7 cellular contexts compared by ENCODE assay signal in genomic region chr14:22955702-22956575, GRCh38. TPM values are rescaled to one million over a fixed set of nuclear protein-coding genes. Genes with fewer than 3 reads are reported as not detected.
DNase-seq lines count a peak whose midpoint lies in the region; ATAC-seq lines count a peak whose summit lies in the region.

No MANE protein-coding gene starts in this region.

- H3K27me3 Mint-ChIP-seq in activated naive CD8-positive, alpha-beta T cell treated with anti-CD3 and anti-CD28 coated beads, Interleukin-2, amount 10 ng/mL, durations not matched to agents 7 days and 5 days = peaks cover 3% of the 10 kb centered on the region
- peaks cover 0 to 3% (median 0%) of the 10 kb centered on the region in 3 donors for H3K27me3 Mint-ChIP-seq in immature natural killer cell (ENCODE audit: low read depth in 3 of 3)
- no peaks in the 10 kb centered on the region for H3K27me3 Mint-ChIP-seq in stimulated activated naive CD8-positive, alpha-beta T cell treated with anti-CD3 and anti-CD28 coated beads, Interleukin-15, amount 100 ng/mL, for 72 hours

- H3K36me3 ChIP-seq in HUES6 (ENCODE audit: control insufficient read depth, insufficient read depth, low read length) = peaks cover 16% of the 10 kb centered on the region

- peak overlapping the region; percentile 70 for H3K4me3 ChIP-seq in HUES6 (ENCODE audit: low read depth, low read length)

- ATAC-seq in activated naive CD8-positive, alpha-beta T cell treated with anti-CD3 and anti-CD28 coated beads, Interleukin-2, amount 10 ng/mL, durations not matched to agents 7 days and 5 days (ENCODE audit: low read depth) = no peak
- no peak for ATAC-seq in stimulated activated naive CD8-positive, alpha-beta T cell treated with anti-CD3 and anti-CD28 coated beads, Interleukin-15, amount 100 ng/mL, for 72 hours
- ATAC-seq in HG02840 (IDR thresholded peaks at IDR 0.05; ENCODE audit: low FRiP score, unreplicated experiment) (no peak), HG03159 (IDR thresholded peaks at IDR 0.05; ENCODE audit: unreplicated experiment) (no peak)

- H3K9me3 Mint-ChIP-seq in activated naive CD8-positive, alpha-beta T cell treated with anti-CD3 and anti-CD28 coated beads, Interleukin-2, amount 10 ng/mL, durations not matched to agents 7 days and 5 days = no peaks in the 10 kb centered on the region
- H3K9me3 Mint-ChIP-seq in immature natural killer cell = no peaks in the 10 kb centered on the region
- H3K9me3 Mint-ChIP-seq in stimulated activated naive CD8-positive, alpha-beta T cell treated with anti-CD3 and anti-CD28 coated beads, Interleukin-15, amount 100 ng/mL, for 72 hours = no peaks in the 10 kb centered on the region

- H3K36me3 Mint-ChIP-seq in activated naive CD8-positive, alpha-beta T cell treated with anti-CD3 and anti-CD28 coated beads, Interleukin-2, amount 10 ng/mL, durations not matched to agents 7 days and 5 days = peaks cover 16% of the 10 kb centered on the region
- peaks cover 4 to 10% (median 7%) of the 10 kb centered on the region in 3 donors for H3K36me3 Mint-ChIP-seq in immature natural killer cell

- H3K4me3 Mint-ChIP-seq in activated naive CD8-positive, alpha-beta T cell treated with anti-CD3 and anti-CD28 coated beads, Interleukin-2, amount 10 ng/mL, durations not matched to agents 7 days and 5 days = peak overlapping the region; percentile 89
- peak overlapping the region; percentile 89 to 95 (median 93) for H3K4me3 Mint-ChIP-seq in immature natural killer cell
- H3K4me3 Mint-ChIP-seq in stimulated activated naive CD8-positive, alpha-beta T cell treated with anti-CD3 and anti-CD28 coated beads, Interleukin-15, amount 100 ng/mL, for 72 hours = peak overlapping the region; percentile 97 to 98

- no peak for DNase-seq in activated naive CD8-positive, alpha-beta T cell treated with anti-CD3 and anti-CD28 coated beads, Interleukin-2, amount 10 ng/mL, durations not matched to agents 7 days and 5 days
- DNase-seq in immature natural killer cell (no peak), RPMI8226 (no peak)
- DNase-seq in stimulated activated naive CD8-positive, alpha-beta T cell treated with anti-CD3 and anti-CD28 coated beads, Interleukin-15, amount 100 ng/mL, for 72 hours = no peak

- peaks cover 5% of the 10 kb centered on the region for H3K4me1 ChIP-seq in HUES6 (ENCODE audit: control insufficient read depth, insufficient read depth, low read length)

- POLR2A ChIA-PET in activated naive CD8-positive, alpha-beta T cell treated with anti-CD3 and anti-CD28 coated beads, Interleukin-2, amount 10 ng/mL, durations not matched to agents 7 days and 5 days (lab: Charles Lee) = interaction anchor here (0.6 to 3.2 kb wide), 15 partner anchors 9 to 366 kb away, joined by 3 to 17 read pairs (median 5); partner anchors contain the start of genes ACIN1, AJUBA, C14orf119 and CDH24

- H3K27ac Mint-ChIP-seq in activated naive CD8-positive, alpha-beta T cell treated with anti-CD3 and anti-CD28 coated beads, Interleukin-2, amount 10 ng/mL, durations not matched to agents 7 days and 5 days = peak overlapping the region; percentile 90
- H3K27ac Mint-ChIP-seq in immature natural killer cell = peak overlapping the region; percentile 83 to 94 (median 90)
- H3K27ac Mint-ChIP-seq in stimulated activated naive CD8-positive, alpha-beta T cell treated with anti-CD3 and anti-CD28 coated beads, Interleukin-15, amount 100 ng/mL, for 72 hours = peak overlapping the region; percentile 92 to 97

- H3K27me3 ChIP-seq in HUES6 (ENCODE audit: control insufficient read depth, insufficient read depth, low read length) = no peaks in the 10 kb centered on the region

- no peaks in the 10 kb centered on the region for H3K9me3 ChIP-seq in HUES6 (ENCODE audit: control insufficient read depth, insufficient read depth, low read depth, low read length)

- H3K9ac ChIP-seq in HUES6 (ENCODE audit: low read length) = peak overlapping the region; percentile 93

- peak overlapping the region; percentile 96 for H3K27ac ChIP-seq in HUES6 (ENCODE audit: low read depth, low read length)

- H3K4me1 Mint-ChIP-seq in activated naive CD8-positive, alpha-beta T cell treated with anti-CD3 and anti-CD28 coated beads, Interleukin-2, amount 10 ng/mL, durations not matched to agents 7 days and 5 days = peaks cover 17% of the 10 kb centered on the region
- H3K4me1 Mint-ChIP-seq in immature natural killer cell = peaks cover 17 to 27% of the 10 kb centered on the region in 2 donors
- peaks cover 25% of the 10 kb centered on the region for H3K4me1 Mint-ChIP-seq in stimulated activated naive CD8-positive, alpha-beta T cell treated with anti-CD3 and anti-CD28 coated beads, Interleukin-15, amount 100 ng/mL, for 72 hours

RNA-seq across cellular contexts. Expression of gene HAUS4, which starts 1.0 kb away (rescaled TPM):
- total RNA-seq in activated naive CD8-positive, alpha-beta T cell treated with anti-CD3 and anti-CD28 coated beads, Interleukin-2, amount 10 ng/mL, durations not matched to agents 7 days and 5 days = 10 to 100 TPM; 60.5 to 62.6 TPM
- polyA plus RNA-seq in immature natural killer cell = 10 to 100 TPM; 23.0 to 26.2 (median 23.2) TPM

RNA-seq across cellular contexts. Expression of gene AJUBA, which starts 26.4 kb away (rescaled TPM):
- 1 to 10 TPM in 1 of 2 experiments, under 1 TPM in 1; 0.97 to 1.3 TPM for total RNA-seq in activated naive CD8-positive, alpha-beta T cell treated with anti-CD3 and anti-CD28 coated beads, Interleukin-2, amount 10 ng/mL, durations not matched to agents 7 days and 5 days
- polyA plus RNA-seq in immature natural killer cell = under 1 TPM in 2 of 3 donors, not detected in 1; 0.18 to 0.21 TPM

RNA-seq across cellular contexts. Expression of gene PRMT5, which starts 26.8 kb away (rescaled TPM):
- 10 to 100 TPM; 35.7 to 40.1 TPM for total RNA-seq in activated naive CD8-positive, alpha-beta T cell treated with anti-CD3 and anti-CD28 coated beads, Interleukin-2, amount 10 ng/mL, durations not matched to agents 7 days and 5 days
- polyA plus RNA-seq in immature natural killer cell = 10 to 100 TPM; 32.9 to 34.9 (median 34.7) TPM

RNA-seq across cellular contexts. Expression of gene RBM23, which starts 37.0 kb away (rescaled TPM):
- 10 to 100 TPM; 91.7 to 98.0 TPM for total RNA-seq in activated naive CD8-positive, alpha-beta T cell treated with anti-CD3 and anti-CD28 coated beads, Interleukin-2, amount 10 ng/mL, durations not matched to agents 7 days and 5 days
- 10 to 100 TPM; 80.9 to 91.9 (median 85.5) TPM for polyA plus RNA-seq in immature natural killer cell

RNA-seq across cellular contexts. Expression of gene C14orf93, which starts 54.0 kb away (rescaled TPM):
- total RNA-seq in activated naive CD8-positive, alpha-beta T cell treated with anti-CD3 and anti-CD28 coated beads, Interleukin-2, amount 10 ng/mL, durations not matched to agents 7 days and 5 days = 10 to 100 TPM; 11.4 to 11.6 TPM
- polyA plus RNA-seq in immature natural killer cell = 1 to 10 TPM; 3.4 to 9.8 (median 5.0) TPM
